Comparison of ENCODE assay signal across 8 cellular contexts in genomic region chr3:58414538-58415197, GRCh38. TPM values are rescaled to one million over a fixed set of nuclear protein-coding genes. Genes with fewer than 3 reads are reported as not detected.
DNase-seq lines count a peak whose midpoint lies in the region; ATAC-seq and TF ChIP-seq lines count a peak whose summit lies in the region.

No MANE protein-coding gene starts in this region.

- peak; percentile 76 for TF ChIP-seq CTCF in DOHH2 (IDR thresholded peaks at IDR 0.05; ENCODE audit: low read depth, low read length, poor library complexity, severe bottlenecking)

- peak overlapping the region; percentile 28 for H3K9ac ChIP-seq in adipocyte (ENCODE audit: low read length)

- H3K27me3 ChIP-seq in DOHH2 (ENCODE audit: control insufficient read depth, low read length) = no peaks in the 10 kb centered on the region
- no peaks in the 10 kb centered on the region for H3K27me3 ChIP-seq in adipocyte (replicated peaks; ENCODE audit: control insufficient read depth, insufficient read depth, low read length)

- H3K27ac ChIP-seq in DOHH2 (ENCODE audit: low read depth, low read length) = peak overlapping the region; percentile 6; the same call in 1 of the 2 replicates

- peak; percentile 73 to 82 for ATAC-seq in left cardiac atrium
- peak; percentile 70 for ATAC-seq in sciatic nerve
- ATAC-seq in HG03039 (IDR thresholded peaks at IDR 0.05; ENCODE audit: unreplicated experiment) = no peak
- ATAC-seq in GM18861 (IDR thresholded peaks at IDR 0.05; ENCODE audit: unreplicated experiment) = no peak

- no peak overlapping the region for H3K4me3 ChIP-seq in DOHH2 (ENCODE audit: low read length)
- H3K4me3 ChIP-seq in adipocyte (ENCODE audit: low read length) = no peak overlapping the region

- H3K4me1 ChIP-seq in DOHH2 (ENCODE audit: control insufficient read depth, low read length) (peaks cover 9% of the 10 kb centered on the region), adipocyte (ENCODE audit: control insufficient read depth, insufficient read depth, low read length) (peaks cover 20% of the 10 kb centered on the region)

- H3K9me3 ChIP-seq in DOHH2 (ENCODE audit: control insufficient read depth, insufficient read depth, low read length) (no peaks in the 10 kb centered on the region), adipocyte (ENCODE audit: control insufficient read depth, low read length) (no peaks in the 10 kb centered on the region)

- H4K20me1 ChIP-seq in DOHH2 (ENCODE audit: control insufficient read depth, insufficient read depth, low read depth, low read length) = peaks cover 5% of the 10 kb centered on the region; the same call in 1 of the 2 replicates

- intact Hi-C loops in left cardiac atrium (cut with DNase I) = loop anchor here (5.0 kb wide), 3 partner anchors 82 to 227 kb away; partner anchors contain the start of gene PXK (in 2 of the 2)
- intact Hi-C loops in sciatic nerve (cut with DNase I) = loop anchor here (10.0 kb wide), 1 partner anchor 90 kb away; no protein-coding TSS in a partner anchor

- H3K9me2 ChIP-seq in DOHH2 (replicated peaks; ENCODE audit: control insufficient read depth, low read length) = no peaks in the 10 kb centered on the region

- H3K36me3 ChIP-seq in DOHH2 (ENCODE audit: control insufficient read depth, low read length) = peaks cover 98% of the 10 kb centered on the region
- peaks cover 62% of the 10 kb centered on the region for H3K36me3 ChIP-seq in adipocyte (ENCODE audit: control insufficient read depth, insufficient read depth, low read length, severe bottlenecking)

- H3K4me2 ChIP-seq in DOHH2 (ENCODE audit: low read length) = no peak overlapping the region

- H3K79me2 ChIP-seq in DOHH2 (ENCODE audit: control insufficient read depth, low read length) = peaks cover 20% of the 10 kb centered on the region

- DNase-seq in HS-27A (ENCODE audit: low read depth) (peak; percentile 33), RKO (ENCODE audit: low spot score) (peak; percentile 75), adipocyte (ENCODE audit: low read depth) (peak; percentile 86), left cardiac atrium (peak; percentile 66), sciatic nerve (ENCODE audit: low spot score) (no peak)

- peaks cover 33% of the 10 kb centered on the region for H3F3A ChIP-seq in DOHH2 (ENCODE audit: control insufficient read depth, insufficient read depth)

RNA-seq across cellular contexts. Expression of gene PDHB, which starts 19.0 kb away (rescaled TPM):
- total RNA-seq in left cardiac atrium = 100 to 1,000 TPM; 121 to 146 TPM
- 55.9 TPM for total RNA-seq in sciatic nerve

Comparison
In these comparisons a context has a peak if more than half of its experiments do, and no peak if none do; other contexts are left out.
1. ATAC-seq: peak in left cardiac atrium (2 of 2) and sciatic nerve (single experiment); none in HG03039 (single experiment) and GM18861 (single experiment).